9 cellular contexts compared by ENCODE assay signal in genomic region chr1:17207046-17207445, GRCh38. TPM values are rescaled to one million over a fixed set of nuclear protein-coding genes. Genes with fewer than 3 reads are reported as not detected.
DNase-seq lines count a peak whose midpoint lies in the region; ATAC-seq and TF ChIP-seq lines count a peak whose summit lies in the region.
"Had no signal": no experiment of that assay in that cellular context is flagged by ENCODE, and none has a peak within 500 bp of the region (broad histone marks: within the 10 kb centered on the region; RNA-seq: fewer than 3 reads in every experiment).

No MANE protein-coding gene starts in this region.

- H3K36me3 ChIP-seq in naive thymus-derived CD4-positive, alpha-beta T cell (ENCODE audit: control insufficient read depth in 2 of 3, insufficient read depth in 3 of 3, low read length in 3 of 3) = no peaks in the 10 kb centered on the region
- no peaks in the 10 kb centered on the region for H3K36me3 ChIP-seq in neural progenitor cell

- CTCF ChIA-PET in naive thymus-derived CD4-positive, alpha-beta T cell (lab: Charles Lee) = no interaction called here

- peaks cover 35 to 75% (median 50%) of the 10 kb centered on the region in 7 donors for H3K4me1 Mint-ChIP-seq in naive thymus-derived CD4-positive, alpha-beta T cell
- peaks cover 49% of the 10 kb centered on the region for H3K4me1 Mint-ChIP-seq in neural progenitor cell

- peaks cover 0 to 8% of the 10 kb centered on the region in 2 donors for H3K27me3 ChIP-seq in naive thymus-derived CD4-positive, alpha-beta T cell (ENCODE audit: control insufficient read depth in 2 of 2, insufficient read depth in 2 of 2, low read length in 2 of 2)
- H3K27me3 ChIP-seq in neural progenitor cell = no peaks in the 10 kb centered on the region

- no peak overlapping the region for H3K4me2 ChIP-seq in neural progenitor cell

- peak; percentile 60 for DNase-seq in GM12864 (ENCODE audit: low read depth)
- DNase-seq in SKM-1 (lab: John Stamatoyannopoulos, UW; ENCODE audit: unreplicated experiment) = peak; percentile 18
- no peak for DNase-seq in naive thymus-derived CD4-positive, alpha-beta T cell
- DNase-seq in neural progenitor cell (ENCODE audit: low spot score) = no peak
- DNase-seq in HuH-7.5 (ENCODE audit: low spot score) = no peak
- DNase-seq in retina = no peak
- DNase-seq: NCI-H1436 had no signal

- H2AFZ ChIP-seq in neural progenitor cell (replicated peaks) = no peak overlapping the region

- H3K36me3 Mint-ChIP-seq in naive thymus-derived CD4-positive, alpha-beta T cell = peaks cover 0 to 3% (median 0%) of the 10 kb centered on the region in 5 donors
- no peaks in the 10 kb centered on the region for H3K36me3 Mint-ChIP-seq in neural progenitor cell

- peaks cover 10 to 46% (median 14%) of the 10 kb centered on the region in 5 donors for H3K27me3 Mint-ChIP-seq in naive thymus-derived CD4-positive, alpha-beta T cell
- H3K27me3 Mint-ChIP-seq in neural progenitor cell (ENCODE audit: insufficient read depth, low read depth) = peaks cover 18% of the 10 kb centered on the region

- no peak overlapping the region for H3K27ac Mint-ChIP-seq in naive thymus-derived CD4-positive, alpha-beta T cell
- no peak overlapping the region for H3K27ac Mint-ChIP-seq in neural progenitor cell

- H3K27ac ChIP-seq in naive thymus-derived CD4-positive, alpha-beta T cell (ENCODE audit: low read depth, low read length) = no peak overlapping the region
- no peak overlapping the region for H3K27ac ChIP-seq in neural progenitor cell

- H3K9me3 Mint-ChIP-seq in naive thymus-derived CD4-positive, alpha-beta T cell = peaks cover 0 to 2% (median 0%) of the 10 kb centered on the region in 11 donors
- H3K9me3 Mint-ChIP-seq in neural progenitor cell = no peaks in the 10 kb centered on the region

- no peaks in the 10 kb centered on the region for H3K9me3 ChIP-seq in naive thymus-derived CD4-positive, alpha-beta T cell (ENCODE audit: control insufficient read depth in 2 of 3, low read length in 3 of 3)
- no peaks in the 10 kb centered on the region for H3K9me3 ChIP-seq in neural progenitor cell (ENCODE audit: low read depth)

- no peaks in the 10 kb centered on the region for H3F3A ChIP-seq in neural progenitor cell (ENCODE audit: low read depth)

- no peaks in the 10 kb centered on the region for H4K20me1 ChIP-seq in neural progenitor cell (ENCODE audit: low read depth)

- intact Hi-C loops in naive thymus-derived CD4-positive, alpha-beta T cell (cut with micrococcal nuclease) = no loop called here

- H3K9ac ChIP-seq in neural progenitor cell = no peak overlapping the region

- H3K4me3 ChIP-seq in GM12864 (ENCODE audit: low read depth, low read length) (no peak overlapping the region), neural progenitor cell (no peak overlapping the region)
- H3K4me3 ChIP-seq in naive thymus-derived CD4-positive, alpha-beta T cell (ENCODE audit: low read length) = no peak overlapping the region

- peaks cover 5 to 15% of the 10 kb centered on the region in 2 donors for H3K4me1 ChIP-seq in naive thymus-derived CD4-positive, alpha-beta T cell (ENCODE audit: control insufficient read depth in 2 of 2, insufficient read depth in 2 of 2, low read length in 2 of 2)
- peaks cover 4% of the 10 kb centered on the region for H3K4me1 ChIP-seq in neural progenitor cell

- no peak overlapping the region for H3K4me3 Mint-ChIP-seq in naive thymus-derived CD4-positive, alpha-beta T cell
- H3K4me3 Mint-ChIP-seq in neural progenitor cell = no peak overlapping the region

- POLR2A ChIA-PET in naive thymus-derived CD4-positive, alpha-beta T cell (lab: Charles Lee) = interaction anchor here (0.9 to 1.2 kb wide), 2 partner anchors 14 to 85 kb away, joined by 3 read pairs; no protein-coding TSS in a partner anchor

- TF ChIP-seq CTCF in GM12864 (IDR thresholded peaks at IDR 0.05; ENCODE audit: low read depth, low read length, missing control alignments) = no peak
- TF ChIP-seq CTCF in neural progenitor cell (IDR thresholded peaks at IDR 0.05) = no peak

- ATAC-seq in HG02885 (IDR thresholded peaks at IDR 0.05; ENCODE audit: poor library complexity, unreplicated experiment) (peak; percentile 57), HG02642 (IDR thresholded peaks at IDR 0.05; ENCODE audit: poor library complexity, unreplicated experiment) (no peak)
- ATAC-seq in naive thymus-derived CD4-positive, alpha-beta T cell = peak; percentile 67

- H3K79me2 ChIP-seq in neural progenitor cell (ENCODE audit: low read depth) = no peaks in the 10 kb centered on the region

RNA-seq across cellular contexts. Expression of gene PADI1, which starts 2.1 kb away (rescaled TPM):
- total RNA-seq in naive thymus-derived CD4-positive, alpha-beta T cell = not detected
- polyA plus RNA-seq in naive thymus-derived CD4-positive, alpha-beta T cell = not detected
- total RNA-seq in neural progenitor cell (ENCODE audit: low replicate concordance) = 0.09 and 0.25 TPM in 2 replicates

RNA-seq across cellular contexts. Expression of gene PADI3, which starts 41.9 kb away (rescaled TPM):
- total RNA-seq in naive thymus-derived CD4-positive, alpha-beta T cell = not detected
- polyA plus RNA-seq in naive thymus-derived CD4-positive, alpha-beta T cell = not detected
- 1.0 and 2.0 TPM in 2 replicates for total RNA-seq in neural progenitor cell (ENCODE audit: low replicate concordance)

Comparison
In these comparisons a context has a peak if more than half of its experiments do, and no peak if none do; other contexts are left out.
1. DNase-seq: peak in GM12864 (single experiment) and SKM-1 (single experiment); none in naive thymus-derived CD4-positive, alpha-beta T cell (0 of 9), neural progenitor cell (single experiment), HuH-7.5 (single experiment) and retina (single experiment).